Comparison of ENCODE assay signal across 12 cellular contexts in genomic region chr7:51139796-51140195, GRCh38.
A peak's percentile ranks its signal among the peaks of the same experiment; 100 is the strongest.
DNase-seq lines count a peak whose midpoint lies in the region; TF ChIP-seq lines count a peak whose summit lies in the region.
"Had no signal": no experiment of that assay in that cellular context is flagged by ENCODE, and none has a peak within 500 bp of the region (broad histone marks: within the 10 kb centered on the region; RNA-seq: fewer than 3 reads in every experiment).

No MANE protein-coding gene starts in this region.

- no peak for TF ChIP-seq POLR2A in prostate gland (IDR thresholded peaks at IDR 0.05)
- TF ChIP-seq POLR2A in erythroblast (IDR thresholded peaks at IDR 0.05; ENCODE audit: low read length): no peak
- TF ChIP-seq POLR2A in esophagus squamous epithelium (IDR thresholded peaks at IDR 0.05): no peak

- no peak overlapping the region for H3K9ac ChIP-seq in mammary epithelial cell (ENCODE audit: insufficient read depth, low read length)

- no peak overlapping the region for H3K27ac ChIP-seq in mammary epithelial cell (ENCODE audit: insufficient read depth, low read depth, low read length)
- H3K27ac ChIP-seq in prostate gland: no peak overlapping the region
- peak overlapping the region in 1 of 4 donors; percentile 45 for H3K27ac ChIP-seq in esophagus squamous epithelium
- H3K27ac ChIP-seq: brain microvascular endothelial cell had no signal

- H3K36me3 ChIP-seq in mammary epithelial cell (ENCODE audit: insufficient read depth, low read length) (no peaks in the 10 kb centered on the region), prostate gland (no peaks in the 10 kb centered on the region), esophagus squamous epithelium (no peaks in the 10 kb centered on the region)
- H3K36me3 ChIP-seq: brain microvascular endothelial cell had no signal

- H4K20me1 ChIP-seq in mammary epithelial cell (ENCODE audit: insufficient read depth, low read length): no peaks in the 10 kb centered on the region

- H3K9me3 ChIP-seq in mammary epithelial cell (replicated peaks; ENCODE audit: insufficient read depth, low read length) (no peaks in the 10 kb centered on the region), prostate gland (no peaks in the 10 kb centered on the region), esophagus squamous epithelium (no peaks in the 10 kb centered on the region)

- H2AFZ ChIP-seq in mammary epithelial cell (ENCODE audit: low read depth, low read length): peak overlapping the region; percentile 25

- H3K79me2 ChIP-seq in mammary epithelial cell (ENCODE audit: insufficient read depth, low read length): no peaks in the 10 kb centered on the region

- TF ChIP-seq CTCF in mammary epithelial cell (conservative IDR thresholded peaks at IDR 0.05 in 1 of 2, IDR thresholded peaks at IDR 0.05 in 1 of 2; ENCODE audit: extremely low read depth in 1 of 2, insufficient read depth in 1 of 2, low read depth in 1 of 2, low read length in 2 of 2) (no peak), prostate gland (IDR thresholded peaks at IDR 0.05) (no peak), esophagus squamous epithelium (IDR thresholded peaks at IDR 0.05) (no peak)

- intact Hi-C loops in mammary epithelial cell (cut with micrococcal nuclease): loop anchor here (2.0 to 10.0 kb wide), 4 partner anchors 345 to 932 kb away; partner anchors contain the start of gene GRB10
- intact Hi-C loops in prostate gland (cut with DNase I): loop anchor here (2.0 to 10.0 kb wide), 2 partner anchors 355 to 671 kb away; partner anchors contain the start of gene GRB10
- intact Hi-C loops in esophagus squamous epithelium (cut with DNase I): loop anchor here (10.0 kb wide), 1 partner anchor 665 kb away; no protein-coding TSS in a partner anchor

- H3K4me3 ChIP-seq in mammary epithelial cell (replicated peaks in 1 of 3; ENCODE audit: insufficient read depth in 1 of 3, low read depth in 2 of 3, low read length in 3 of 3): no peak overlapping the region
- no peak overlapping the region for H3K4me3 ChIP-seq in prostate gland
- no peak overlapping the region for H3K4me3 ChIP-seq in esophagus squamous epithelium

- WGBS in mammary epithelial cell (ENCODE audit: low coverage, missing lambda C conversion rate): no CpG with 5 or more reads among the region's 1 CpG
- 48% methylated on average over 1 of the region's 1 CpG for WGBS in prostate gland
- 30 to 33% methylated on average over 1 of the region's 1 CpG for WGBS in esophagus squamous epithelium, 2 donors

- H3K4me1 ChIP-seq in mammary epithelial cell (ENCODE audit: insufficient read depth, low read length): peaks cover 36% of the 10 kb centered on the region
- peaks cover 2% of the 10 kb centered on the region for H3K4me1 ChIP-seq in prostate gland (replicated peaks)
- peaks cover 8 to 62% (median 14%) of the 10 kb centered on the region in 3 donors for H3K4me1 ChIP-seq in esophagus squamous epithelium

- H3K4me3 Mint-ChIP-seq in activated CD4-positive, alpha-beta memory T cell treated with anti-CD3 and anti-CD28 coated beads, Interleukin-2, amount 10 ng/mL, durations not matched to agents 7 days and 5 days: no peak overlapping the region

- H3K27me3 ChIP-seq in mammary epithelial cell (ENCODE audit: insufficient read depth, low read length) (no peaks in the 10 kb centered on the region), prostate gland (replicated peaks; ENCODE audit: insufficient read depth) (no peaks in the 10 kb centered on the region), esophagus squamous epithelium (no peaks in the 10 kb centered on the region)
- H3K27me3 ChIP-seq: brain microvascular endothelial cell had no signal

- peaks cover 28% of the 10 kb centered on the region for H3K4me1 Mint-ChIP-seq in activated CD4-positive, alpha-beta memory T cell treated with anti-CD3 and anti-CD28 coated beads, Interleukin-2, amount 10 ng/mL, durations not matched to agents 7 days and 5 days

- BruUV-seq in mammary epithelial cell (replicated peaks; lab: Mats Ljungman, UMichigan): no TSS peak

- no peak overlapping the region for H3K27ac Mint-ChIP-seq in activated CD4-positive, alpha-beta memory T cell treated with anti-CD3 and anti-CD28 coated beads, Interleukin-2, amount 10 ng/mL, durations not matched to agents 7 days and 5 days
- H3K27ac Mint-ChIP-seq: T-helper 1 cell treated with Interleukin-12 subunit alpha and Interleukin-12 subunit beta and Interleukin-4 antibody, amounts not matched to agents 30 μg/mL and 1 μg/mL, for 36 hours had no signal

- peak overlapping the region; percentile 79 for H3K4me2 ChIP-seq in mammary epithelial cell (ENCODE audit: insufficient read depth, low read depth, low read length)

- dilution Hi-C loops in mammary epithelial cell (cut with HindIII; ENCODE audit: low sequenced_read_pairs): no loop called here

- CTCF ChIA-PET in mammary epithelial cell (lab: Charles Lee; ENCODE audit: low non-redundant PET): no interaction called here
- CTCF ChIA-PET in activated CD4-positive, alpha-beta memory T cell treated with anti-CD3 and anti-CD28 coated beads, Interleukin-2, amount 10 ng/mL, durations not matched to agents 7 days and 5 days (lab: Charles Lee): interaction anchor here (1.7 to 3.6 kb wide), 7 partner anchors 12 to 672 kb away, joined by 5 to 59 read pairs (median 13); no protein-coding TSS in a partner anchor

- DNase-seq in Daoy (ENCODE audit: low read depth) (peak; percentile 32), NCI-H2196 treated with DMSO at 0.1 percent for 48 hours (lab: John Stamatoyannopoulos, UW; ENCODE audit: unreplicated experiment) (peak; percentile 38), mammary epithelial cell (peak; percentile 79), prostate gland (ENCODE audit: low spot score) (peak; percentile 30), erythroblast (lab: John Stamatoyannopoulos, UW) (no peak), esophagus squamous epithelium (lab: John Stamatoyannopoulos, UW) (no peak)
- no peak for DNase-seq in activated CD4-positive, alpha-beta memory T cell treated with anti-CD3 and anti-CD28 coated beads, Interleukin-2, amount 10 ng/mL, durations not matched to agents 7 days and 5 days
- DNase-seq: activated gamma-delta T cell, brain microvascular endothelial cell, H7, NCI-H2171 treated with DMSO at 0.1 percent for 48 hours had no signal

- POLR2A ChIA-PET in activated CD4-positive, alpha-beta memory T cell treated with anti-CD3 and anti-CD28 coated beads, Interleukin-2, amount 10 ng/mL, durations not matched to agents 7 days and 5 days (lab: Charles Lee): interaction anchor here (1.2 kb wide), 1 partner anchor 18 kb away, joined by 6 read pairs; no protein-coding TSS in a partner anchor

- no peaks in the 10 kb centered on the region for H3K36me3 Mint-ChIP-seq in activated CD4-positive, alpha-beta memory T cell treated with anti-CD3 and anti-CD28 coated beads, Interleukin-2, amount 10 ng/mL, durations not matched to agents 7 days and 5 days (ENCODE audit: low read depth)

- no peaks in the 10 kb centered on the region for H3K9me3 Mint-ChIP-seq in activated CD4-positive, alpha-beta memory T cell treated with anti-CD3 and anti-CD28 coated beads, Interleukin-2, amount 10 ng/mL, durations not matched to agents 7 days and 5 days
- H3K9me3 Mint-ChIP-seq: T-helper 1 cell treated with Interleukin-12 subunit alpha and Interleukin-12 subunit beta and Interleukin-4 antibody, amounts not matched to agents 30 μg/mL and 1 μg/mL, for 36 hours had no signal

- in situ Hi-C loops in mammary epithelial cell (cut with MboI; ENCODE audit: low sequenced_read_pairs in 2 of 2): loop anchor here (10.0 to 25.0 kb wide), 3 partner anchors 452 to 677 kb away; partner anchors contain the start of gene FIGNL1 (in 1 of the 2)

- peaks cover 13% of the 10 kb centered on the region for H3K27me3 Mint-ChIP-seq in activated CD4-positive, alpha-beta memory T cell treated with anti-CD3 and anti-CD28 coated beads, Interleukin-2, amount 10 ng/mL, durations not matched to agents 7 days and 5 days

Comparison
In these comparisons a context has a peak if more than half of its experiments do, and no peak if none do; other contexts are left out.
1. DNase-seq: peak in Daoy (single experiment), NCI-H2196 treated with DMSO at 0.1 percent for 48 hours (single experiment), mammary epithelial cell (single experiment) and prostate gland (single experiment); none in activated CD4-positive, alpha-beta memory T cell treated with anti-CD3 and anti-CD28 coated beads, Interleukin-2, amount 10 ng/mL, durations not matched to agents 7 days and 5 days (single experiment), erythroblast (0 of 2) and esophagus squamous epithelium (single experiment).